Comparison of ENCODE assay signal across 18 cellular contexts in the genomic region with DNA sequence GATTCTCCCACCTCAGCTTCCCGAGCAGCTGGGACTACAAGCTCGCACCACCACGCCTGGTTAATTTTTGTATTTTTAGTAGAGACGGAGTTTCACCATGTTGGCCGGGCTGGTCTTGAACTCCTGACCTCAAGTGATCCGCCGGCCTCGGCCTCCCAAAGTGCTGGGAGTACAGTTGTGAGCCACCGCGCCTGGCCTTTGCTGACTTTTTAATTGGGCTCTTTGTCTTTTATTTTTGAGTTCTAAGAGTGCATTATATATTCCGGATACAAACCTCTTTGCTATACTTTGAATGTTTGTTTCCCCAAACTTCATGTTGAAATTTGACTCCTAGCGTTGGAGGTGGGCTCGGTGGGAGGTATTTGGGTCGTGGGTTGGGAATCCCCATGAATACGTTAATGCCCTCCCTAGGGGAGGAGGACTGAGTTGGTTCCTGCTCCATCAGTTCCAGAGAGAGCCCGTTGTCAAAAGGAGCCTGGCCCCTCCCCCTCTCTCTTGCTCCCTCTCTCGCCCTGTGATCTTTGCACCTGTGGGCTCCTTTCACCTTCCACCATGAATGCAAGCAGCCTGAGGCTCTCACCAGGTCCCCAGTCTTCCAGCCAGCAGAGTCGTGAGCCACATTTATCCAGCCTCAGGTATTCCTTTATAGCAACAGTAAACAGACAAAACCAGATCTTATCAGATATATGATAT.
"Had no signal": no experiment of that assay in that cellular context is flagged by ENCODE, and none has a peak within 500 bp of the region (broad histone marks: within the 10 kb centered on the region; RNA-seq: fewer than 3 reads in every experiment).

No MANE protein-coding gene starts in this region.

- H3K9me3 Mint-ChIP-seq: activated naive CD4-positive, alpha-beta T cell treated with anti-CD3 and anti-CD28 coated beads, Interleukin-2, amount 10 ng/mL, durations not matched to agents 7 days and 5 days; activated T-cell treated with anti-CD3 and anti-CD28 coated beads, Interleukin-2, amount 50 U/mL, for 72 hours; naive B cell had no signal

- H3K36me3 Mint-ChIP-seq: activated naive CD4-positive, alpha-beta T cell treated with anti-CD3 and anti-CD28 coated beads, Interleukin-2, amount 10 ng/mL, durations not matched to agents 7 days and 5 days; naive B cell had no signal

- H3K4me3 Mint-ChIP-seq: activated naive CD4-positive, alpha-beta T cell treated with anti-CD3 and anti-CD28 coated beads, Interleukin-2, amount 10 ng/mL, durations not matched to agents 7 days and 5 days; activated T-cell treated with anti-CD3 and anti-CD28 coated beads, Interleukin-2, amount 50 U/mL, for 72 hours; naive B cell had no signal

- H3K36me3 ChIP-seq: spleen had no signal

- H3K4me1 ChIP-seq: foreskin keratinocyte, spleen had no signal

- H3K4me3 ChIP-seq: coronary artery, spleen had no signal

- H3K27ac ChIP-seq: coronary artery, foreskin keratinocyte, spleen had no signal

- H3K27ac Mint-ChIP-seq: activated naive CD4-positive, alpha-beta T cell treated with anti-CD3 and anti-CD28 coated beads, Interleukin-2, amount 10 ng/mL, durations not matched to agents 7 days and 5 days; activated T-cell treated with anti-CD3 and anti-CD28 coated beads, Interleukin-2, amount 50 U/mL, for 72 hours had no signal

- ATAC-seq: activated T-cell treated with anti-CD3 and anti-CD28 coated beads, Interleukin-2, amount 50 U/mL, for 72 hours; foreskin keratinocyte; left colon; stimulated activated naive CD8-positive, alpha-beta T cell treated with anti-CD3 and anti-CD28 coated beads, Interleukin-15, Interleukin-2, amounts not matched to agents 100 U/mL and 50 U/mL, for 24 hours had no signal

- DNase-seq: activated CD4-positive, alpha-beta T cell treated with anti-CD3 and anti-CD28 coated beads for 4 hours; activated CD4-positive, alpha-beta T cell treated with anti-CD3 and anti-CD28 coated beads, Interleukin-2, amount 50 U/mL, for 48 hours; activated CD4-positive, CD25-positive, alpha-beta regulatory T cell; activated effector memory CD4-positive, alpha-beta T cell treated with anti-CD3 and anti-CD28 coated beads, Interleukin-2, amount 50 U/mL, for 16 hours; activated naive CD4-positive, alpha-beta T cell treated with anti-CD3 and anti-CD28 coated beads, Interleukin-2, amount 10 ng/mL, durations not matched to agents 7 days and 5 days; activated T-cell treated with anti-CD3 and anti-CD28 coated beads, Interleukin-2, amount 50 U/mL, for 72 hours; amygdala; cerebellar nuclear complex; erythroblast; foreskin keratinocyte; left colon; mesendoderm; naive B cell; spleen; stimulated activated CD4-positive, alpha-beta T cell treated with anti-CD3 and anti-CD28 coated beads, Interleukin-4, amount 100 ng/mL, for 1 hour; stimulated activated naive CD8-positive, alpha-beta T cell treated with anti-CD3 and anti-CD28 coated beads, Interleukin-15, Interleukin-2, amounts not matched to agents 100 U/mL and 50 U/mL, for 24 hours; T-helper 1 cell had no signal

- H3K9me3 ChIP-seq: spleen had no signal

- H3K4me1 Mint-ChIP-seq: activated naive CD4-positive, alpha-beta T cell treated with anti-CD3 and anti-CD28 coated beads, Interleukin-2, amount 10 ng/mL, durations not matched to agents 7 days and 5 days; naive B cell had no signal
